8 cellular contexts compared by ENCODE assay signal in the genomic region with DNA sequence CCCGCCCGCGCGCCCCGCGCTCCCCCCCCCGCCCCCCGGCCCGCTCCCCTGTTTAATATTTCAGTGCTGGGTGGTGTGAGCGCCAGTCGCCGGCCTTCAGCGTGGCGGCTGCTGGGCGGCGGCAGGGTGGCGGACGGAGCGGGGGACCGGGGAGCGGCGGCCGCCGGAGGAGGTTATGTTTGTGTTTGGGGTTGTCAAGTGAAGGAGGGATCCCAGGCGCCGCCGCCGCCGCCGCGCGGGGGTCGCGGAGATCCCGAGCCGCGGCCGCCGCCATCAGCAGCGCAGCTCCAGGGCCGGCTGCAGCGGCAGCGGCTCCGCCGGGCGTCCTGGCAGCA. TPM values are rescaled to one million over a fixed set of nuclear protein-coding genes. Genes with fewer than 3 reads are reported as not detected.
DNase-seq lines count a peak whose midpoint lies in the region; ATAC-seq, FAIRE-seq and TF ChIP-seq lines count a peak whose summit lies in the region.

Gene HIVEP1, plus strand, starts transcription at position 82 of the 335 bp plus-strand sequence. CDS start 3,317 bp downstream, outside the sequence.

- CTCF ChIA-PET in Calu3 (lab: Charles Lee), result interaction anchor here (1.4 kb wide), 1 partner anchor 241 kb away, joined by 3 read pairs; no protein-coding TSS in a partner anchor

- H3K27me3 Mint-ChIP-seq in Calu3 (ENCODE audit: unreplicated experiment), result no peaks in the 10 kb centered on the region

- ATAC-seq in HG02973 (IDR thresholded peaks at IDR 0.05; ENCODE audit: unreplicated experiment) (peak; percentile 1), esophagus mucosa (no peak)

- H3K36me3 Mint-ChIP-seq in Calu3 (ENCODE audit: insufficient read depth, unreplicated experiment), result peaks cover 56% of the 10 kb centered on the region

- no peaks in the 10 kb centered on the region for H3K9me3 Mint-ChIP-seq in Calu3 (ENCODE audit: low read depth, unreplicated experiment)

- DNase-seq in Calu3 (peak; percentile 17), UCSD-AML1 (lab: John Stamatoyannopoulos, UW; ENCODE audit: unreplicated experiment) (peak; percentile 50), myocyte (ENCODE audit: low read depth) (peak; percentile 28), urothelium cell line (ENCODE audit: low spot score) (peak; percentile 16), AG08396 (ENCODE audit: low spot score) (no peak), LoVo (ENCODE audit: low spot score) (no peak)

- BruUV-seq in Calu3 (replicated peaks; lab: Mats Ljungman, UMichigan), result no TSS peak

- no peak for TF ChIP-seq CTCF in Calu3 (IDR thresholded peaks at IDR 0.05; ENCODE audit: unreplicated experiment)

- intact Hi-C loops in Calu3 (cut with micrococcal nuclease; ENCODE audit: unreplicated experiment), result loop anchor here (5.0 kb wide), 2 partner anchors 275 to 310 kb away; no protein-coding TSS in a partner anchor

- peak within 1 kb of the TSS; percentile 96 for H3K27ac Mint-ChIP-seq in Calu3 (ENCODE audit: unreplicated experiment)

- no peak for FAIRE-seq in urothelium cell line (lab: Jason Lieb, UNC)

- H3K4me1 Mint-ChIP-seq in Calu3 (ENCODE audit: low read depth, unreplicated experiment), result peaks cover 10% of the 10 kb centered on the region

- H3K4me3 Mint-ChIP-seq in Calu3 (ENCODE audit: low read depth, unreplicated experiment), result peak within 1 kb of the TSS; percentile 93

RNA-seq across cellular contexts. Expression of gene HIVEP1, which starts in this region (rescaled TPM):
- total RNA-seq in Calu3 (2022) (16.1 and 16.2 TPM in 2 replicates), esophagus mucosa (23.7 TPM), myocyte (6.7 and 10.8 TPM in 2 replicates)
- 10.2 TPM for polyA plus RNA-seq in myocyte (2012)

Comparison
In these comparisons a context has a peak if more than half of its experiments do, and no peak if none do; other contexts are left out.
1. DNase-seq: peak in Calu3 (single experiment), UCSD-AML1 (single experiment), myocyte (single experiment) and urothelium cell line (single experiment); none in AG08396 (single experiment) and LoVo (single experiment).